Comparison of ENCODE assay signal across 10 cellular contexts in genomic region chr20:22586645-22587310, GRCh38. TPM values are rescaled to one million over a fixed set of nuclear protein-coding genes. Genes with fewer than 3 reads are reported as not detected.
DNase-seq lines count a peak whose midpoint lies in the region; ATAC-seq, FAIRE-seq and TF ChIP-seq lines count a peak whose summit lies in the region.
"Had no signal": no experiment of that assay in that cellular context is flagged by ENCODE, and none has a peak within 500 bp of the region (broad histone marks: within the 10 kb centered on the region; RNA-seq: fewer than 3 reads in every experiment).

No MANE protein-coding gene starts in this region.

- H3K4me1 ChIP-seq in HCT116 (ENCODE audit: control insufficient read depth in 1 of 2, insufficient read depth in 2 of 2, low read length in 2 of 2) (no peaks in the 10 kb centered on the region), GM12878 (ENCODE audit: control insufficient read depth, insufficient read depth, low read length) (no peaks in the 10 kb centered on the region), HepG2 (ENCODE audit: insufficient read depth, low read length) (peaks cover 33% of the 10 kb centered on the region), mesenchymal stem cell (ENCODE audit: control insufficient read depth, insufficient read depth, low read depth, low read length) (peaks cover 37% of the 10 kb centered on the region)

- H3K27me3 ChIP-seq in AG04450 (ENCODE audit: control insufficient read depth, insufficient read depth, low read length), result peaks cover 52% of the 10 kb centered on the region
- H3K27me3 ChIP-seq in HCT116 (ENCODE audit: insufficient read depth, low read length), result peaks cover 23% of the 10 kb centered on the region
- peaks cover 0 to 6% of the 10 kb centered on the region in 2 experiments; a peak in 3 of 4 replicates for H3K27me3 ChIP-seq in GM12878 (replicated peaks in 1 of 2; ENCODE audit: control insufficient read depth in 2 of 2, insufficient read depth in 2 of 2, low read length in 1 of 2)
- peaks cover 3 to 36% of the 10 kb centered on the region in 2 experiments for H3K27me3 ChIP-seq in HepG2 (ENCODE audit: control insufficient read depth in 1 of 2, insufficient read depth in 2 of 2, low read length in 2 of 2)
- peaks cover 85 to 87% of the 10 kb centered on the region in 2 experiments for H3K27me3 ChIP-seq in mesenchymal stem cell (ENCODE audit: control insufficient read depth in 1 of 2, insufficient read depth in 1 of 2, low read length in 2 of 2)

- BruUV-seq in HCT116 (replicated peaks; lab: Mats Ljungman, UMichigan), result no TSS peak
- no TSS peak for BruUV-seq in GM12878 (replicated peaks; lab: Mats Ljungman, UMichigan)
- no TSS peak for BruUV-seq in HepG2 (replicated peaks; lab: Mats Ljungman, UMichigan)

- H3K9me3 ChIP-seq in AG04450 (ENCODE audit: control insufficient read depth, insufficient read depth, low read length), result peaks cover 2% of the 10 kb centered on the region; the same call in 1 of the 2 replicates
- no peaks in the 10 kb centered on the region for H3K9me3 ChIP-seq in HCT116 (ENCODE audit: control insufficient read depth in 1 of 2, insufficient read depth in 1 of 2, low read depth in 1 of 2, low read length in 2 of 2)
- H3K9me3 ChIP-seq in GM12878 (replicated peaks; ENCODE audit: control insufficient read depth, insufficient read depth, low read length), result no peaks in the 10 kb centered on the region; the same call in 2 of the 3 replicates
- no peaks in the 10 kb centered on the region for H3K9me3 ChIP-seq in HepG2 (ENCODE audit: low read length)
- no peaks in the 10 kb centered on the region for H3K9me3 ChIP-seq in mesenchymal stem cell (ENCODE audit: control insufficient read depth, low read length)

- no peak overlapping the region for H3K4me3 ChIP-seq in AG04450 (ENCODE audit: low read depth, low read length)
- peak overlapping the region in 1 of 2 experiments; percentile 34; a peak in 2 of 4 replicates for H3K4me3 ChIP-seq in HCT116 (replicated peaks in 1 of 2; ENCODE audit: low read depth in 1 of 2, low read length in 2 of 2)
- H3K4me3 ChIP-seq in GM12878, result no peak overlapping the region
- peak overlapping the region; percentile 58 to 80 (median 64) for H3K4me3 ChIP-seq in HepG2 (replicated peaks in 1 of 3; ENCODE audit: insufficient read depth in 1 of 3, low read depth in 2 of 3, low read length in 3 of 3)
- peak overlapping the region in 1 of 2 experiments; percentile 68 for H3K4me3 ChIP-seq in mesenchymal stem cell (ENCODE audit: insufficient read depth in 1 of 2, low read depth in 1 of 2, low read length in 2 of 2)

- TF ChIP-seq EP300 in GM12878 (IDR thresholded peaks at IDR 0.05; ENCODE audit: borderline replicate concordance in 1 of 2, control insufficient read depth in 1 of 2, low read depth in 2 of 2, low read length in 2 of 2), result no peak
- TF ChIP-seq EP300 in HepG2 (IDR thresholded peaks at IDR 0.05; ENCODE audit: low read depth in 2 of 2, low read length in 2 of 2), result peak in 1 of 2 experiments; percentile 50; a peak in 1 of 4 replicates
- TF ChIP-seq EP300 in HepG2 (CRISPR knock-in tag; IDR thresholded peaks at IDR 0.05; ENCODE audit: borderline replicate concordance), result no peak

- RAD21 ChIA-PET in HCT116 (lab: Charles Lee; ENCODE audit: low non-redundant PET in 1 of 2, low total read pairs in 2 of 2, uncharacterized antibody in 2 of 2, unreplicated experiment in 2 of 2) (interaction anchor here (0.8 to 1.7 kb wide), 4 partner anchors 99 to 252 kb away, joined by 4 to 14 read pairs (median 8); no protein-coding TSS in a partner anchor), GM12878 (lab: Charles Lee; ENCODE audit: unreplicated experiment) (interaction anchor here (0.8 to 2.5 kb wide), 4 partner anchors 10 to 251 kb away, joined by 3 to 32 read pairs (median 6); no protein-coding TSS in a partner anchor)

- no peak overlapping the region for H3K27ac Mint-ChIP-seq in natural killer cell

- 42% methylated on average over 32 of the region's 47 CpGs for WGBS in GM12878 (ENCODE audit: insufficient coverage, insufficient replicate concordance, low lambda C conversion rate, missing lambda C conversion rate)
- WGBS in HepG2 (ENCODE audit: low lambda C conversion rate), result 2% methylated on average over 47 of the region's 47 CpGs
- 4% methylated on average over 45 of the region's 47 CpGs for WGBS in mesenchymal stem cell

- SMC1A ChIA-PET in GM12878 (lab: Charles Lee; ENCODE audit: uncharacterized antibody, unreplicated experiment), result interaction anchor here (0.9 to 2.0 kb wide), 4 partner anchors 12 to 251 kb away, joined by 3 to 23 read pairs (median 6); no protein-coding TSS in a partner anchor

- H3K4me3 Mint-ChIP-seq in natural killer cell, result no peak overlapping the region

- TF ChIP-seq RAD21 in HCT116 (IDR thresholded peaks at IDR 0.05; ENCODE audit: low read depth) (peak; percentile 80), GM12878 (IDR thresholded peaks at IDR 0.05; ENCODE audit: insufficient read depth, low read depth, low read length) (peak; percentile 59), HepG2 (CRISPR knock-in tag; IDR thresholded peaks at IDR 0.05) (peak; percentile 100)

- TF ChIP-seq POLR2A in HCT116 (IDR thresholded peaks at IDR 0.05; ENCODE audit: borderline replicate concordance, extremely low read depth, insufficient read depth, insufficient read length) (no peak), GM12878 (IDR thresholded peaks at IDR 0.05; ENCODE audit: low read depth, low read length) (no peak), HepG2 (IDR thresholded peaks at IDR 0.05; ENCODE audit: insufficient read depth in 1 of 2, low read depth in 2 of 2, low read length in 2 of 2) (no peak)

- no peak overlapping the region for H2AK5ac ChIP-seq in mesenchymal stem cell (ENCODE audit: low read length, severe bottlenecking)

- H3K36me3 Mint-ChIP-seq in natural killer cell, result peaks cover 7% of the 10 kb centered on the region

- no peaks in the 10 kb centered on the region for H3K36me3 ChIP-seq in HCT116 (ENCODE audit: control insufficient read depth in 1 of 2, insufficient read depth in 2 of 2, low read length in 2 of 2)
- no peaks in the 10 kb centered on the region for H3K36me3 ChIP-seq in GM12878 (ENCODE audit: control insufficient read depth in 2 of 2, insufficient read depth in 2 of 2, low read length in 1 of 2)
- H3K36me3 ChIP-seq in HepG2 (replicated peaks in 1 of 2; ENCODE audit: control insufficient read depth in 1 of 2, insufficient read depth in 2 of 2, low read length in 2 of 2), result peaks cover 1 to 6% of the 10 kb centered on the region in 2 experiments; a peak in 2 of 5 replicates
- no peaks in the 10 kb centered on the region for H3K36me3 ChIP-seq in mesenchymal stem cell (ENCODE audit: control insufficient read depth in 1 of 2, insufficient read depth in 2 of 2, low read depth in 1 of 2, low read length in 2 of 2)

- no peaks in the 10 kb centered on the region for H3K4me1 Mint-ChIP-seq in natural killer cell

- no peak overlapping the region for H4K8ac ChIP-seq in mesenchymal stem cell (ENCODE audit: low read length)

- TF ChIP-seq CTCF in AG04450 (IDR thresholded peaks at IDR 0.05; ENCODE audit: low read depth, low read length) (peak; percentile 27; the same call in 1 of the 2 replicates), HCT116 (IDR thresholded peaks at IDR 0.05 in 2 of 3, conservative IDR thresholded peaks at IDR 0.05 in 1 of 3; ENCODE audit: borderline replicate concordance in 1 of 3, insufficient read depth in 1 of 3, low read depth in 2 of 3, low read length in 2 of 3) (peak; percentile 73 to 77 (median 73)), GM12878 (IDR thresholded peaks at IDR 0.05 in 2 of 3, conservative IDR thresholded peaks at IDR 0.05 in 1 of 3; ENCODE audit: control insufficient read depth in 2 of 3, extremely low read depth in 1 of 3, insufficient read depth in 1 of 3, low read depth in 3 of 3, low read length in 3 of 3) (peak; percentile 50 to 54 (median 51)), HepG2 (CRISPR knock-in tag; IDR thresholded peaks at IDR 0.05) (peak; percentile 96), natural killer cell (IDR thresholded peaks at IDR 0.05) (no peak)

- FAIRE-seq in GM12878 (lab: Jason Lieb, UNC) (no peak), HepG2 (lab: Jason Lieb, UNC) (no peak)
- FAIRE-seq: GM18507 had no signal

- peaks cover 37 to 40% of the 10 kb centered on the region in 2 donors for H3K27me3 Mint-ChIP-seq in natural killer cell (ENCODE audit: low read depth in 2 of 2)

- no peak overlapping the region for H2BK120ac ChIP-seq in mesenchymal stem cell (ENCODE audit: low read depth, low read length)

- no peak overlapping the region for H3K23ac ChIP-seq in mesenchymal stem cell (ENCODE audit: low read length in 2 of 2)

- POLR2A ChIA-PET in AG04450 (lab: Yijun Ruan, JAX), result interaction anchor here (1.0 kb wide), 1 partner anchor 763 kb away, joined by 3 read pairs; no protein-coding TSS in a partner anchor
- POLR2A ChIA-PET in HCT116 (lab: Charles Lee), result no interaction called here
- POLR2A ChIA-PET in GM12878 (lab: Charles Lee), result no interaction called here
- POLR2A ChIA-PET in HepG2 (lab: Yijun Ruan, JAX), result interaction anchor here (0.8 to 6.1 kb wide), 21 partner anchors 9 to 251 kb away, joined by 3 to 189 read pairs (median 5); no protein-coding TSS in a partner anchor

- H2AFZ ChIP-seq in HCT116 (ENCODE audit: low read depth, low read length, poor library complexity, severe bottlenecking), result peak overlapping the region; percentile 45
- H2AFZ ChIP-seq in GM12878 (ENCODE audit: control insufficient read depth, low read depth, low read length), result no peak overlapping the region
- peak overlapping the region; percentile 62 for H2AFZ ChIP-seq in HepG2 (ENCODE audit: low read length)
- no peak overlapping the region for H2AFZ ChIP-seq in mesenchymal stem cell (ENCODE audit: low read depth, low read length)

- no peak overlapping the region for H3K14ac ChIP-seq in mesenchymal stem cell (ENCODE audit: low read length in 2 of 2)

- DNase-seq in AG04450 (ENCODE audit: low read depth, low spot score) (no peak), HCT116 (ENCODE audit: low read depth, low spot score) (no peak), GM12878 (ENCODE audit: low read depth, low spot score) (no peak), HepG2 (ENCODE audit: low spot score) (peak; percentile 56), natural killer cell (no peak), mesenteric fat pad (ENCODE audit: low spot score) (no peak), mesenchymal stem cell (no peak)

- ATAC-seq in HCT116 (peak; percentile 80), GM12878 (peak; percentile 72), HepG2 (peak; percentile 49), natural killer cell (no peak), HG03135 (IDR thresholded peaks at IDR 0.05; ENCODE audit: unreplicated experiment) (no peak)

- no peak overlapping the region for H3K18ac ChIP-seq in mesenchymal stem cell (ENCODE audit: low read depth in 1 of 2, low read length in 2 of 2)

- peak overlapping the region; percentile 53 for H3K4me2 ChIP-seq in HCT116 (ENCODE audit: low read length)
- no peak overlapping the region for H3K4me2 ChIP-seq in GM12878 (ENCODE audit: control insufficient read depth, insufficient read depth)
- H3K4me2 ChIP-seq in HepG2 (ENCODE audit: low read depth, low read length), result peak overlapping the region; percentile 96
- no peak overlapping the region for H3K4me2 ChIP-seq in mesenchymal stem cell (ENCODE audit: low read length, poor library complexity, severe bottlenecking)

- peaks cover 0 to 3% of the 10 kb centered on the region in 2 donors for H3K9me3 Mint-ChIP-seq in natural killer cell

- H3K79me2 ChIP-seq in HCT116 (ENCODE audit: insufficient read depth, low read length) (no peaks in the 10 kb centered on the region), GM12878 (ENCODE audit: control insufficient read depth, insufficient read depth, low read length) (no peaks in the 10 kb centered on the region), HepG2 (ENCODE audit: insufficient read depth, low read length) (peaks cover 19% of the 10 kb centered on the region)

- in situ Hi-C loops in GM12878 (cut with MboI) (loop anchor here (5.0 kb wide), 1 partner anchor 249 kb away; no protein-coding TSS in a partner anchor), HepG2 (cut with HindIII; ENCODE audit: extremely low pct_ligation_motif_present, low pct_unique_long_range_greater_than_20kb) (loop anchor here (5.0 kb wide), 4 partner anchors 96 to 249 kb away; no protein-coding TSS in a partner anchor)

- H3K4ac ChIP-seq in mesenchymal stem cell (ENCODE audit: low read depth in 1 of 2, low read length in 2 of 2), result no peak overlapping the region

- no peaks in the 10 kb centered on the region for H3K79me1 ChIP-seq in mesenchymal stem cell (replicated peaks; ENCODE audit: low read length, poor library complexity, severe bottlenecking)

- H4K91ac ChIP-seq in mesenchymal stem cell (ENCODE audit: low read length), result no peak overlapping the region

- no peak overlapping the region for H2BK5ac ChIP-seq in mesenchymal stem cell (ENCODE audit: low read depth, low read length, poor library complexity, severe bottlenecking)

- no peaks in the 10 kb centered on the region for H3K9me2 ChIP-seq in HCT116 (ENCODE audit: insufficient read depth)

- H3K27ac ChIP-seq in AG04450 (ENCODE audit: low read depth, low read length), result no peak overlapping the region
- H3K27ac ChIP-seq in HCT116 (ENCODE audit: low read depth, low read length), result no peak overlapping the region
- no peak overlapping the region for H3K27ac ChIP-seq in GM12878 (ENCODE audit: control insufficient read depth, insufficient read depth)
- no peak overlapping the region for H3K27ac ChIP-seq in HepG2 (ENCODE audit: extremely low read length, insufficient read depth, low read length)
- no peak overlapping the region for H3K27ac ChIP-seq in mesenchymal stem cell (ENCODE audit: low read length, poor library complexity, severe bottlenecking)

- H2BK12ac ChIP-seq in mesenchymal stem cell (ENCODE audit: low read length in 2 of 2), result no peak overlapping the region

- H3K9ac ChIP-seq in HCT116 (ENCODE audit: low read length) (no peak overlapping the region), GM12878 (ENCODE audit: control insufficient read depth, insufficient read depth, low read length) (no peak overlapping the region), HepG2 (ENCODE audit: insufficient read depth, low read depth, low read length) (peak overlapping the region; percentile 41; the same call in 1 of the 2 replicates), mesenchymal stem cell (ENCODE audit: low read length) (no peak overlapping the region)

- intact Hi-C loops in HCT116 (cut with micrococcal nuclease) (loop anchor here (1.0 to 5.0 kb wide), 3 partner anchors 96 to 247 kb away; no protein-coding TSS in a partner anchor), GM12878 (cut with micrococcal nuclease; ENCODE audit: unreplicated experiment) (loop anchor here (1.0 to 5.0 kb wide), 2 partner anchors 96 to 247 kb away; no protein-coding TSS in a partner anchor), HepG2 (cut with micrococcal nuclease; ENCODE audit: unreplicated experiment) (loop anchor here (1.0 to 5.0 kb wide), 6 partner anchors 98 to 252 kb away; no protein-coding TSS in a partner anchor), natural killer cell (cut with micrococcal nuclease) (loop anchor here (10.0 kb wide), 1 partner anchor 252 kb away; no protein-coding TSS in a partner anchor)

- H2BK15ac ChIP-seq in mesenchymal stem cell (ENCODE audit: low read depth, poor library complexity, severe bottlenecking), result no peak overlapping the region

- H4K20me1 ChIP-seq in HCT116 (ENCODE audit: insufficient read depth), result no peaks in the 10 kb centered on the region
- no peaks in the 10 kb centered on the region for H4K20me1 ChIP-seq in GM12878 (ENCODE audit: control insufficient read depth, insufficient read depth)
- H4K20me1 ChIP-seq in HepG2 (ENCODE audit: insufficient read depth, low read length), result peaks cover 12% of the 10 kb centered on the region; the same call in 1 of the 2 replicates

- CTCF ChIA-PET in AG04450 (lab: Charles Lee), result interaction anchor here (1.6 kb wide), 1 partner anchor 245 kb away, joined by 5 read pairs; no protein-coding TSS in a partner anchor
- CTCF ChIA-PET in HCT116 (lab: Charles Lee), result interaction anchor here (0.8 to 2.3 kb wide), 27 partner anchors 9 to 754 kb away, joined by 3 to 72 read pairs (median 4); no protein-coding TSS in a partner anchor
- CTCF ChIA-PET in GM12878 (lab: Yijun Ruan, JAX), result interaction anchor here (0.6 to 3.6 kb wide), 12 partner anchors 9 to 263 kb away, joined by 3 to 47 read pairs (median 4); no protein-coding TSS in a partner anchor
- CTCF ChIA-PET in HepG2 (lab: Yijun Ruan, JAX; ENCODE audit: low intra/inter-chr PET ratio, low total read pairs), result interaction anchor here (0.7 to 5.0 kb wide), 13 partner anchors 80 to 253 kb away, joined by 3 to 83 read pairs (median 8); no protein-coding TSS in a partner anchor

RNA-seq across cellular contexts. Expression of gene FOXA2, which starts 2.4 kb away (rescaled TPM):
- not detected in 2 replicates for polyA plus RNA-seq in AG04450 (2011; rRNA removed)
- polyA minus RNA-seq in AG04450 (2011; rRNA and poly(A)+ RNA removed), result not detected in 2 replicates
- 0.10 TPM for total RNA-seq in HCT116 (2021; ENCODE audit: unreplicated experiment)
- polyA plus RNA-seq in HCT116 (2012), result 0.04 TPM in 1 of 2 replicates, not detected in the other
- not detected in 2 replicates for total RNA-seq in GM12878 (2013; cell fraction: nucleolus; rRNA removed)
- total RNA-seq in GM12878 (2014; rRNA removed), result not detected in 2 replicates
- total RNA-seq in GM12878 (2014; rRNA removed; fragmentation: Illumina TruSeq; extraction: Trizol), result not detected in 2 replicates
- total RNA-seq in GM12878 (2021), result not detected in 2 replicates
- not detected for polyA plus RNA-seq in GM12878 (2011; ENCODE audit: low read depth)
- polyA plus RNA-seq in GM12878 (2011; rRNA removed), result not detected in 2 replicates
- not detected in 2 replicates for polyA plus RNA-seq in GM12878 (2011; cell fraction: cytosol; rRNA removed)
- not detected in 2 replicates for polyA plus RNA-seq in GM12878 (2011; cell fraction: nucleus; rRNA removed)
- polyA plus RNA-seq in GM12878 (2012), result not detected in 2 replicates
- not detected in 2 replicates for polyA plus RNA-seq in GM12878 (2014; fragmentation: Illumina TruSeq; extraction: Trizol)
- polyA plus RNA-seq in GM12878 (2014; fragmentation: Nextera tagmentation; extraction: Ambion mirVana), result not detected
- not detected in 2 replicates for polyA plus RNA-seq in GM12878 (2014; rRNA removed)
- polyA plus RNA-seq in GM12878 (2016; fragmentation: Nextera tagmentation; extraction: Ambion mirVana), result not detected
- polyA minus RNA-seq in GM12878 (2011; rRNA and poly(A)+ RNA removed), result not detected in 2 replicates
- not detected in 2 replicates for polyA minus RNA-seq in GM12878 (2011; cell fraction: cytosol; rRNA and poly(A)+ RNA removed)
- not detected in 2 replicates for polyA minus RNA-seq in GM12878 (2011; cell fraction: nucleus; rRNA and poly(A)+ RNA removed)
- total RNA-seq in HepG2 (2016; rRNA removed; fragmentation: Illumina TruSeq; extraction: Trizol), result 12.2 and 12.7 TPM in 2 replicates
- 4.6 and 4.9 TPM in 2 replicates for total RNA-seq in HepG2 (2016; cell fraction: cytosol; rRNA removed; fragmentation: Illumina TruSeq; extraction: Trizol; ENCODE audit: low read depth)
- total RNA-seq in HepG2 (2016; cell fraction: insoluble cytoplasmic fraction; rRNA removed; fragmentation: Illumina TruSeq; extraction: Trizol), result 10.8 and 13.2 TPM in 2 replicates
- total RNA-seq in HepG2 (2016; cell fraction: membrane; rRNA removed; fragmentation: Illumina TruSeq; extraction: Trizol), result 11.1 and 12.0 TPM in 2 replicates
- total RNA-seq in HepG2 (2016; cell fraction: nucleus; rRNA removed; fragmentation: Illumina TruSeq; extraction: Trizol), result 11.8 and 11.9 TPM in 2 replicates
- polyA plus RNA-seq in HepG2 (2011; rRNA removed), result 8.8 and 12.2 TPM in 2 replicates
- polyA plus RNA-seq in HepG2 (2011; cell fraction: cytosol; rRNA removed), result 5.0 and 7.0 TPM in 2 replicates
- 31.5 and 34.4 TPM in 2 replicates for polyA plus RNA-seq in HepG2 (2011; cell fraction: nucleus; rRNA removed)
- 33.6 and 38.4 TPM in 2 replicates for polyA plus RNA-seq in HepG2 (2012)
- polyA plus RNA-seq in HepG2 (2016; cell fraction: cytosol; fragmentation: Illumina TruSeq; extraction: Trizol; ENCODE audit: low read depth), result 4.4 TPM in 2 replicates
- 22.9 and 28.4 TPM in 2 replicates for polyA plus RNA-seq in HepG2 (2016; cell fraction: insoluble cytoplasmic fraction; fragmentation: Illumina TruSeq; extraction: Trizol; ENCODE audit: low read depth)
- polyA plus RNA-seq in HepG2 (2016; cell fraction: membrane; fragmentation: Illumina TruSeq; extraction: Trizol; ENCODE audit: low read depth), result 9.4 and 9.7 TPM in 2 replicates
- 30.5 and 31.3 TPM in 2 replicates for polyA plus RNA-seq in HepG2 (2016; cell fraction: nucleus; fragmentation: Illumina TruSeq; extraction: Trizol; ENCODE audit: insufficient read depth, low read depth)
- 12.8 TPM in 1 of 2 replicates, not detected in the other for polyA minus RNA-seq in HepG2 (2011; rRNA and poly(A)+ RNA removed; ENCODE audit: low replicate concordance)
- 12.6 and 15.2 TPM in 2 replicates for polyA minus RNA-seq in HepG2 (2011; cell fraction: cytosol; rRNA and poly(A)+ RNA removed)
- 6.7 and 9.3 TPM in 2 replicates for polyA minus RNA-seq in HepG2 (2011; cell fraction: nucleus; rRNA and poly(A)+ RNA removed)
- total RNA-seq in natural killer cell, result not detected
- total RNA-seq in mesenteric fat pad, result not detected
- polyA plus RNA-seq in mesenchymal stem cell (2013, experiment 1 of 2), result not detected
- not detected for polyA plus RNA-seq in mesenchymal stem cell (2013, experiment 2 of 2)
- total RNA-seq: T-helper 2 cell treated with Interferon-gamma antibody and Interleukin-4, amounts not matched to agents 100 ng/mL and 5 ng/mL, for 36 hours had no signal

Comparison
In these comparisons a context has a peak if more than half of its experiments do, and no peak if none do; other contexts are left out.
1. H3K4me3 ChIP-seq: peak in HepG2 (3 of 3); none in AG04450 (single experiment) and GM12878 (single experiment).
2. ATAC-seq: peak in HCT116 (single experiment), GM12878 (single experiment) and HepG2 (single experiment); none in natural killer cell (0 of 3) and HG03135 (single experiment).
3. H2AFZ ChIP-seq: peak in HCT116 (single experiment) and HepG2 (single experiment); none in GM12878 (single experiment) and mesenchymal stem cell (single experiment).
4. H3K4me2 ChIP-seq: peak in HCT116 (single experiment) and HepG2 (single experiment); none in GM12878 (single experiment) and mesenchymal stem cell (single experiment).
5. POLR2A ChIA-PET loops: an anchor here in AG04450 (1.0 kb wide) and HepG2 (0.8 to 6.1 kb wide); none called in HCT116 and GM12878.